8 cellular contexts compared by ENCODE assay signal in genomic region chr22:43481528-43482309, GRCh38.
DNase-seq lines count a peak whose midpoint lies in the region; ATAC-seq and TF ChIP-seq lines count a peak whose summit lies in the region.

No MANE protein-coding gene starts in this region.

- TF ChIP-seq CTCF in LNCAP (IDR thresholded peaks at IDR 0.05) (0 out of 2 replicates have a peak, but pooled peaks have one; percentile 22), lower leg skin (IDR thresholded peaks at IDR 0.05) (no peak)

- H3K4me3 ChIP-seq in lower leg skin (ENCODE audit: low read depth, poor library complexity, severe bottlenecking) = no peak overlapping the region

- H3K4me3 Mint-ChIP-seq in activated naive CD8-positive, alpha-beta T cell = peak overlapping the region; percentile 78

- TF ChIP-seq POLR2A in erythroblast (IDR thresholded peaks at IDR 0.05; ENCODE audit: low read length) (no peak), lower leg skin (IDR thresholded peaks at IDR 0.05) (no peak)

- DNase-seq in NCI-H524 (lab: John Stamatoyannopoulos, UW) (peak; percentile 38 to 62), NCI-H524 treated with DMSO at 0.1 percent for 48 hours (lab: John Stamatoyannopoulos, UW) (no peak), pons (ENCODE audit: low spot score) (peak; percentile 13), erythroblast (lab: John Stamatoyannopoulos, UW) (no peak), lower leg skin (ENCODE audit: low spot score in 2 of 2) (no peak)

- H3K27ac Mint-ChIP-seq in activated naive CD8-positive, alpha-beta T cell = peak overlapping the region; percentile 91

- no peak for ATAC-seq in GM18498 (IDR thresholded peaks at IDR 0.05; ENCODE audit: unreplicated experiment)

- intact Hi-C loops in lower leg skin (cut with DNase I; ENCODE audit: low total_unique reads) = no loop called here

- no peaks in the 10 kb centered on the region for H3K27me3 Mint-ChIP-seq in activated naive CD8-positive, alpha-beta T cell

- no peaks in the 10 kb centered on the region for H3K36me3 Mint-ChIP-seq in activated naive CD8-positive, alpha-beta T cell

- H3K4me1 Mint-ChIP-seq in activated naive CD8-positive, alpha-beta T cell (ENCODE audit: low read depth) = peaks cover 17% of the 10 kb centered on the region

- no peaks in the 10 kb centered on the region for H3K9me3 Mint-ChIP-seq in activated naive CD8-positive, alpha-beta T cell (ENCODE audit: low read depth)

- WGBS in lower leg skin, 2 donors = 47 to 61% methylated on average over 18 of the region's 18 CpGs

Comparison
In these comparisons a context has a peak if more than half of its experiments do, and no peak if none do; other contexts are left out.
1. DNase-seq: peak in NCI-H524 (2 of 2) and pons (single experiment); none in NCI-H524 treated with DMSO at 0.1 percent for 48 hours (single experiment), erythroblast (0 of 2) and lower leg skin (0 of 2).